Comparison of ENCODE assay signal across 8 cellular contexts in genomic region chr4:56467284-56468096, GRCh38. TPM values are rescaled to one million over a fixed set of nuclear protein-coding genes. Genes with fewer than 3 reads are reported as not detected.
DNase-seq lines count a peak whose midpoint lies in the region; ATAC-seq, FAIRE-seq and TF ChIP-seq lines count a peak whose summit lies in the region.

TSS of gene SRP72 (plus strand) at chr4:56467617. CDS start at chr4:56467636, 19 bp downstream.

- H3K27ac Mint-ChIP-seq in activated CD4-positive, alpha-beta T cell treated with anti-CD3 and anti-CD28 coated beads, Interleukin-2, amount 10 ng/mL, durations not matched to agents 7 days and 5 days = peak within 1 kb of the TSS; percentile 98

- H3K27me3 Mint-ChIP-seq in activated CD4-positive, alpha-beta T cell treated with anti-CD3 and anti-CD28 coated beads, Interleukin-2, amount 10 ng/mL, durations not matched to agents 7 days and 5 days = no peaks in the 10 kb centered on the region

- no peaks in the 10 kb centered on the region for H3K27me3 ChIP-seq in BE2C

- peaks cover 40% of the 10 kb centered on the region for H3K36me3 Mint-ChIP-seq in activated CD4-positive, alpha-beta T cell treated with anti-CD3 and anti-CD28 coated beads, Interleukin-2, amount 10 ng/mL, durations not matched to agents 7 days and 5 days (ENCODE audit: low read depth)

- TF ChIP-seq CTCF in BE2C (IDR thresholded peaks at IDR 0.05; ENCODE audit: low read depth, low read length) = no peak

- peak; percentile 90 for DNase-seq in BE2C
- peak; percentile 62 for DNase-seq in GM19239 (ENCODE audit: insufficient read length, low spot score)
- peak; percentile 80 for DNase-seq in NCI-H526 treated with DMSO at 0.1 percent for 48 hours (lab: John Stamatoyannopoulos, UW)
- peak; percentile 94 for DNase-seq in activated CD4-positive, alpha-beta T cell treated with anti-CD3 and anti-CD28 coated beads, Interleukin-2, amount 10 ng/mL, durations not matched to agents 7 days and 5 days
- DNase-seq in cortex of kidney (lab: John Stamatoyannopoulos, UW) = peak; percentile 17
- DNase-seq in left kidney (ENCODE audit: low read depth, low spot score) = peak; percentile 98
- DNase-seq in stimulated activated CD4-positive, alpha-beta T cell treated with anti-CD3 and anti-CD28 coated beads, Interleukin-2, amount 100 ng/mL, for 24 hours = peak; percentile 89 to 91

- peak; percentile 84 for ATAC-seq in HG03457 (IDR thresholded peaks at IDR 0.05; ENCODE audit: unreplicated experiment)

- H3K4me3 Mint-ChIP-seq in activated CD4-positive, alpha-beta T cell treated with anti-CD3 and anti-CD28 coated beads, Interleukin-2, amount 10 ng/mL, durations not matched to agents 7 days and 5 days = peak within 1 kb of the TSS; percentile 97

- POLR2A ChIA-PET in activated CD4-positive, alpha-beta T cell treated with anti-CD3 and anti-CD28 coated beads, Interleukin-2, amount 10 ng/mL, durations not matched to agents 7 days and 5 days (lab: Charles Lee) = interaction anchor here (0.6 to 1.2 kb wide), 2 partner anchors 32 to 63 kb away, joined by 3 to 6 read pairs; partner anchors contain the start of genes PAICS and PPAT

- FAIRE-seq in GM19239 (lab: Jason Lieb, UNC) = peak; percentile 97

- H3K36me3 ChIP-seq in BE2C = peaks cover 33% of the 10 kb centered on the region

- no peaks in the 10 kb centered on the region for H3K9me3 ChIP-seq in BE2C

- CTCF ChIA-PET in activated CD4-positive, alpha-beta T cell treated with anti-CD3 and anti-CD28 coated beads, Interleukin-2, amount 10 ng/mL, durations not matched to agents 7 days and 5 days (lab: Charles Lee) = interaction anchor here (0.6 to 1.4 kb wide), 4 partner anchors 32 to 519 kb away, joined by 3 to 4 read pairs (median 4); partner anchors contain the start of genes CEP135, PAICS and PPAT

- H3K4me3 ChIP-seq in BE2C (ENCODE audit: low read depth, low read length) = peak within 1 kb of the TSS; percentile 70

- H3K9me3 Mint-ChIP-seq in activated CD4-positive, alpha-beta T cell treated with anti-CD3 and anti-CD28 coated beads, Interleukin-2, amount 10 ng/mL, durations not matched to agents 7 days and 5 days = no peaks in the 10 kb centered on the region

- peaks cover 49% of the 10 kb centered on the region for H3K4me1 Mint-ChIP-seq in activated CD4-positive, alpha-beta T cell treated with anti-CD3 and anti-CD28 coated beads, Interleukin-2, amount 10 ng/mL, durations not matched to agents 7 days and 5 days

- H3K4me1 ChIP-seq in BE2C = no peaks in the 10 kb centered on the region

RNA-seq across cellular contexts. Expression of gene SRP72, which starts in this region (rescaled TPM):
- 107 TPM for polyA plus RNA-seq in BE2C (2012; ENCODE audit: insufficient read depth, insufficient read length, low read depth)
- 100 to 1,000 TPM; 116 to 135 TPM for total RNA-seq in activated CD4-positive, alpha-beta T cell treated with anti-CD3 and anti-CD28 coated beads, Interleukin-2, amount 10 ng/mL, durations not matched to agents 7 days and 5 days

Comparison
In these comparisons a context has a peak if more than half of its experiments do, and no peak if none do; other contexts are left out.
1. Peak in every context shown above with its lines: DNase-seq, ATAC-seq and H3K4me3 ChIP-seq.
2. DNase-seq: peak in every context shown above with its lines; median percentile 98 in left kidney; 94 in activated CD4-positive, alpha-beta T cell treated with anti-CD3 and anti-CD28 coated beads, Interleukin-2, amount 10 ng/mL, durations not matched to agents 7 days and 5 days; 90 in BE2C; 90 in stimulated activated CD4-positive, alpha-beta T cell treated with anti-CD3 and anti-CD28 coated beads, Interleukin-2, amount 100 ng/mL, for 24 hours; 80 in NCI-H526 treated with DMSO at 0.1 percent for 48 hours; 62 in GM19239; 17 in cortex of kidney.